ENCODE assay signal across 12 cellular contexts in genomic region chr15:40931300-40932142, GRCh38. TPM values are rescaled to one million over a fixed set of nuclear protein-coding genes. Genes with fewer than 3 reads are reported as not detected.
DNase-seq lines count a peak whose midpoint lies in the region; ATAC-seq and TF ChIP-seq lines count a peak whose summit lies in the region.
"Had no signal": no experiment of that assay in that cellular context is flagged by ENCODE, and none has a peak within 500 bp of the region (broad histone marks: within the 10 kb centered on the region; RNA-seq: fewer than 3 reads in every experiment).

No MANE protein-coding gene starts in this region.

- H3K4me3 Mint-ChIP-seq in activated T-helper 1 cell treated with anti-CD3 and anti-CD28 coated beads, Interleukin-12 subunit alpha, Interleukin-12 subunit beta, Interleukin-2, Interleukin-4 antibody, amounts not matched to agents 30 ng/mL and 10 ng/mL and 1 ng/mL, durations not matched to agents 14 hours and 24 hours and 36 hours = peak overlapping the region; percentile 24
- peak overlapping the region; percentile 72 for H3K4me3 Mint-ChIP-seq in stimulated activated effector memory CD8-positive, alpha-beta T cell treated with anti-CD3 and anti-CD28 coated beads, Interleukin-12 subunit alpha, Interleukin-12 subunit beta, amount 100 ng/mL, for 72 hours

- no peak for TF ChIP-seq CTCF in liver (IDR thresholded peaks at IDR 0.05; ENCODE audit: low read depth, low read length, missing input control)

- no peaks in the 10 kb centered on the region for H3K9me3 Mint-ChIP-seq in activated T-helper 1 cell treated with anti-CD3 and anti-CD28 coated beads, Interleukin-12 subunit alpha, Interleukin-12 subunit beta, Interleukin-2, Interleukin-4 antibody, amounts not matched to agents 30 ng/mL and 10 ng/mL and 1 ng/mL, durations not matched to agents 14 hours and 24 hours and 36 hours
- no peaks in the 10 kb centered on the region for H3K9me3 Mint-ChIP-seq in stimulated activated effector memory CD8-positive, alpha-beta T cell treated with anti-CD3 and anti-CD28 coated beads, Interleukin-12 subunit alpha, Interleukin-12 subunit beta, amount 100 ng/mL, for 72 hours
- H3K9me3 Mint-ChIP-seq: stimulated activated naive CD8-positive, alpha-beta T cell treated with anti-CD3 and anti-CD28 coated beads, Interleukin-15, Interleukin-2, amounts not matched to agents 100 ng/mL and 50 ng/mL, for 24 hours had no signal

- no peak for TF ChIP-seq RAD21 in liver (IDR thresholded peaks at IDR 0.05)

- H3K27me3 Mint-ChIP-seq in activated T-helper 1 cell treated with anti-CD3 and anti-CD28 coated beads, Interleukin-12 subunit alpha, Interleukin-12 subunit beta, Interleukin-2, Interleukin-4 antibody, amounts not matched to agents 30 ng/mL and 10 ng/mL and 1 ng/mL, durations not matched to agents 14 hours and 24 hours and 36 hours (ENCODE audit: insufficient read depth) = peaks cover 51% of the 10 kb centered on the region

- ATAC-seq in stimulated activated effector memory CD8-positive, alpha-beta T cell treated with anti-CD3 and anti-CD28 coated beads, Interleukin-12 subunit alpha, Interleukin-12 subunit beta, amount 100 ng/mL, for 72 hours = no peak
- ATAC-seq in GM18907 (IDR thresholded peaks at IDR 0.05; ENCODE audit: unreplicated experiment) (no peak), HG03108 (IDR thresholded peaks at IDR 0.05; ENCODE audit: unreplicated experiment) (no peak)
- ATAC-seq in activated CD4-positive, CD25-positive, alpha-beta regulatory T cell treated with anti-CD3 and anti-CD28 coated beads, Interleukin-2, amount 50 U/mL, for 24 hours = no peak

- H3K9ac ChIP-seq in liver (ENCODE audit: low read depth in 1 of 2, low read length in 2 of 2) = no peak overlapping the region

- H3K27me3 ChIP-seq in liver (ENCODE audit: control insufficient read depth in 4 of 4, insufficient read depth in 4 of 4, low read length in 3 of 4) = peaks cover 0 to 5% (median 1%) of the 10 kb centered on the region in 4 donors

- DNase-seq in NCI-H748 (lab: John Stamatoyannopoulos, UW; ENCODE audit: unreplicated experiment) (peak; percentile 17), NCI-H748 treated with DMSO at 0.1 percent for 48 hours (lab: John Stamatoyannopoulos, UW) (no peak)
- no peak for DNase-seq in activated T-helper 1 cell treated with anti-CD3 and anti-CD28 coated beads, Interleukin-12 subunit alpha, Interleukin-12 subunit beta, Interleukin-2, Interleukin-4 antibody, amounts not matched to agents 30 ng/mL and 10 ng/mL and 1 ng/mL, durations not matched to agents 14 hours and 24 hours and 36 hours (ENCODE audit: low spot score)
- DNase-seq in stimulated activated effector memory CD8-positive, alpha-beta T cell treated with anti-CD3 and anti-CD28 coated beads, Interleukin-12 subunit alpha, Interleukin-12 subunit beta, amount 100 ng/mL, for 72 hours (ENCODE audit: low spot score in 2 of 2) = no peak
- DNase-seq: 8988T; stimulated activated CD4-positive, alpha-beta T cell treated with anti-CD3 and anti-CD28 coated beads, Interleukin-12 subunit alpha, Interleukin-12 subunit beta, amount 100 ng/mL, for 4 hours had no signal

- H3K36me3 ChIP-seq in liver (ENCODE audit: control insufficient read depth in 4 of 4, insufficient read depth in 3 of 4, low read depth in 1 of 4, low read length in 3 of 4) = no peaks in the 10 kb centered on the region

- H3K4me1 ChIP-seq in liver (ENCODE audit: control insufficient read depth in 4 of 4, insufficient read depth in 4 of 4, low read length in 3 of 4) = peaks cover 27 to 77% (median 56%) of the 10 kb centered on the region in 4 donors

- H3K36me3 Mint-ChIP-seq in activated T-helper 1 cell treated with anti-CD3 and anti-CD28 coated beads, Interleukin-12 subunit alpha, Interleukin-12 subunit beta, Interleukin-2, Interleukin-4 antibody, amounts not matched to agents 30 ng/mL and 10 ng/mL and 1 ng/mL, durations not matched to agents 14 hours and 24 hours and 36 hours (ENCODE audit: low read depth) = no peaks in the 10 kb centered on the region
- H3K36me3 Mint-ChIP-seq in stimulated activated effector memory CD8-positive, alpha-beta T cell treated with anti-CD3 and anti-CD28 coated beads, Interleukin-12 subunit alpha, Interleukin-12 subunit beta, amount 100 ng/mL, for 72 hours = peaks cover 7% of the 10 kb centered on the region

- intact Hi-C loops in activated T-helper 1 cell treated with anti-CD3 and anti-CD28 coated beads, Interleukin-12 subunit alpha, Interleukin-12 subunit beta, Interleukin-2, Interleukin-4 antibody, amounts not matched to agents 30 ng/mL and 10 ng/mL and 1 ng/mL, durations not matched to agents 14 hours and 24 hours and 36 hours (cut with micrococcal nuclease) = no loop called here

- peak overlapping the region in 2 of 3 donors; percentile 2 to 53 for H3K4me3 ChIP-seq in liver (ENCODE audit: low read depth in 1 of 3, low read length in 3 of 3)

- WGBS in liver = 71% methylated on average over 16 of the region's 16 CpGs

- H3K27ac ChIP-seq in liver (ENCODE audit: low read depth in 1 of 2, low read length in 2 of 2) = no peak overlapping the region

- H3K9me3 ChIP-seq in liver (ENCODE audit: control insufficient read depth in 4 of 4, low read length in 3 of 4) = no peaks in the 10 kb centered on the region

- peaks cover 41% of the 10 kb centered on the region for H3K4me1 Mint-ChIP-seq in activated T-helper 1 cell treated with anti-CD3 and anti-CD28 coated beads, Interleukin-12 subunit alpha, Interleukin-12 subunit beta, Interleukin-2, Interleukin-4 antibody, amounts not matched to agents 30 ng/mL and 10 ng/mL and 1 ng/mL, durations not matched to agents 14 hours and 24 hours and 36 hours (ENCODE audit: low read depth)
- H3K4me1 Mint-ChIP-seq in stimulated activated effector memory CD8-positive, alpha-beta T cell treated with anti-CD3 and anti-CD28 coated beads, Interleukin-12 subunit alpha, Interleukin-12 subunit beta, amount 100 ng/mL, for 72 hours = peaks cover 47% of the 10 kb centered on the region

- H3K27ac Mint-ChIP-seq in activated T-helper 1 cell treated with anti-CD3 and anti-CD28 coated beads, Interleukin-12 subunit alpha, Interleukin-12 subunit beta, Interleukin-2, Interleukin-4 antibody, amounts not matched to agents 30 ng/mL and 10 ng/mL and 1 ng/mL, durations not matched to agents 14 hours and 24 hours and 36 hours = no peak overlapping the region
- H3K27ac Mint-ChIP-seq in stimulated activated effector memory CD8-positive, alpha-beta T cell treated with anti-CD3 and anti-CD28 coated beads, Interleukin-12 subunit alpha, Interleukin-12 subunit beta, amount 100 ng/mL, for 72 hours = no peak overlapping the region
- H3K27ac Mint-ChIP-seq: stimulated activated naive CD8-positive, alpha-beta T cell treated with anti-CD3 and anti-CD28 coated beads, Interleukin-15, Interleukin-2, amounts not matched to agents 100 ng/mL and 50 ng/mL, for 24 hours had no signal

TF ChIP-seq in liver, 16 proteins besides CTCF, POLR2A, EP300 and RAD21:
- no peak for TF ChIP-seq TAF1 (conservative IDR thresholded peaks at IDR 0.05)
- TF ChIP-seq FOXA2 (IDR thresholded peaks at IDR 0.05) = no peak
- no peak for TF ChIP-seq GABPA (IDR thresholded peaks at IDR 0.05 in 1 of 2, conservative IDR thresholded peaks at IDR 0.05 in 1 of 2)
- no peak for TF ChIP-seq REST (IDR thresholded peaks at IDR 0.05)
- no peak for TF ChIP-seq JUND (IDR thresholded peaks at IDR 0.05)
- TF ChIP-seq YY1 (IDR thresholded peaks at IDR 0.05) = no peak

RNA-seq across cellular contexts. Expression of gene DLL4, which starts 2.4 kb away (rescaled TPM):
- total RNA-seq in activated T-helper 1 cell treated with anti-CD3 and anti-CD28 coated beads, Interleukin-12 subunit alpha, Interleukin-12 subunit beta, Interleukin-2, Interleukin-4 antibody, amounts not matched to agents 30 ng/mL and 10 ng/mL and 1 ng/mL, durations not matched to agents 14 hours and 24 hours and 36 hours = 0.29 and 0.36 TPM in 2 replicates
- 1 to 10 TPM; 3.5 to 3.8 TPM for total RNA-seq in liver
- polyA plus RNA-seq in liver = 1 to 10 TPM; 2.1 to 2.5 TPM
- total RNA-seq: T-helper 2 cell treated with Interferon-gamma antibody and Interleukin-4, amounts not matched to agents 100 ng/mL and 5 ng/mL, for 36 hours had no signal

RNA-seq across cellular contexts. Expression of gene CHAC1, which starts 21.8 kb away (rescaled TPM):
- total RNA-seq in activated T-helper 1 cell treated with anti-CD3 and anti-CD28 coated beads, Interleukin-12 subunit alpha, Interleukin-12 subunit beta, Interleukin-2, Interleukin-4 antibody, amounts not matched to agents 30 ng/mL and 10 ng/mL and 1 ng/mL, durations not matched to agents 14 hours and 24 hours and 36 hours = 11.7 and 12.4 TPM in 2 replicates
- 1 to 10 TPM in 1 of 2 donors, under 1 TPM in 1; 0.19 to 1.0 TPM for total RNA-seq in liver
- 1 to 10 TPM; 1.2 to 3.5 TPM for polyA plus RNA-seq in liver

RNA-seq across cellular contexts. Expression of gene VPS18, which starts 37.3 kb away (rescaled TPM):
- total RNA-seq in activated T-helper 1 cell treated with anti-CD3 and anti-CD28 coated beads, Interleukin-12 subunit alpha, Interleukin-12 subunit beta, Interleukin-2, Interleukin-4 antibody, amounts not matched to agents 30 ng/mL and 10 ng/mL and 1 ng/mL, durations not matched to agents 14 hours and 24 hours and 36 hours = 15.0 and 16.7 TPM in 2 replicates
- 10 to 100 TPM in 1 of 2 donors, 1 to 10 TPM in 1; 9.8 to 15.3 TPM for total RNA-seq in liver
- polyA plus RNA-seq in liver = 10 to 100 TPM in 1 of 2 donors, 1 to 10 TPM in 1; 3.4 to 10.8 TPM

RNA-seq across cellular contexts. Expression of gene RHOV, which starts 57.5 kb away (rescaled TPM):
- total RNA-seq in activated T-helper 1 cell treated with anti-CD3 and anti-CD28 coated beads, Interleukin-12 subunit alpha, Interleukin-12 subunit beta, Interleukin-2, Interleukin-4 antibody, amounts not matched to agents 30 ng/mL and 10 ng/mL and 1 ng/mL, durations not matched to agents 14 hours and 24 hours and 36 hours = 1.3 and 1.6 TPM in 2 replicates
- under 1 TPM in 1 of 2 donors, not detected in 1; 0.05 TPM for total RNA-seq in liver
- not detected for polyA plus RNA-seq in liver
